In the genomic region with DNA sequence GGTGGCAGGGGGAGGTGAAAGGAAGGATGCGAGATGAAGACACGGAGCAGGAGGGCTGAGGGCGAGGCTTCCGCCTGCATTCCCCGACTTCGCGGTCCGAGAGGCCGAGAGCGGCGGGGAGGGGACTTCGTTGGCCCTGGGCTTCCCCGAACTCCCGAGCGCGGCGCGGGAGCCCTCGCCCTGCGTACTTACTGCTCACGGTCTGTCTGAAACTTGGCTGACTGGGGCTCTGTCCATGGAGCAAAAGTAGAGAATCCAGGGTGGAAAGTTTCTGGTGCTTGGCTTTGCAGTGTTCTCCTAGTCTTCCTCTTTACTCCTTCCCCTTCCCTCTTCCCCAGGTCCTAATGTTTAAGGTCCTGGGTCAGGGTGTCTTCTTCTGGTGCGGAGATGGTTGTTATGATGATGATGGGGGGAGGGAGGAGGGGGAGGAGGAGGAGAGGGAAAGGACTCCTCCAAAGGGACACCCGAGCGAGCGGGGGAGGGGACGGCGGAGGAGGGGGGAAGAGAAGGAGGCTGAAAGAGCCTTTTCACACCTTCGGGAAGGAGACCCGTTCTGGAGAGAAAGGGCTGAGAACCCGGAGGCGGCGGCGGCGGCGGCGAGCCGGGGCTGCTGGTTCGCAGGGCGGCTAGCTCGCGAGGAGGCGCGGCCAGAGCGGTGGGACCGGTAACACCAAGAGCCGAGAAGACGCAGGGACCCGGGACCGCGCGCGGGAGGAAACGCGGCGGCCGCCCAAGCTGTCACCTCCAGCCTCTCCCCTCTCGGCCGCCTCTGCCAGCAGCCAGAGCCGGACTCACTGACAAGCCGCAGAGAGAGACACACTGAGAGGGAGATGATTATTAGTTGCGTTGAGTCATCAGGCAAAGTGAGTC, we compare ENCODE assay signal across 1 cellular context.
TF ChIP-seq lines count a peak whose summit lies in the region.

A gene (minus strand): TSS at position 793 of the 870 bp plus-strand sequence. CDS start 1,902 bp downstream, outside the sequence.

TF ChIP-seq in K562, 482 proteins besides CTCF, POLR2A, EP300 and RAD21 (continued from another document and continues in another):
- TF ChIP-seq GATAD2A (IDR thresholded peaks at IDR 0.05) (no peak), CHD2 (IDR thresholded peaks at IDR 0.05; ENCODE audit: low read depth, low read length) (no peak), CBX5 (IDR thresholded peaks at IDR 0.05; ENCODE audit: borderline replicate concordance, low read depth) (no peak), SMAD2 (IDR thresholded peaks at IDR 0.05; ENCODE audit: low read depth, low read length) (no peak), TSC22D4 (tag; IDR thresholded peaks at IDR 0.05) (no peak), NCOA1 (IDR thresholded peaks at IDR 0.05; ENCODE audit: low read depth) (no peak), ASH1L (IDR thresholded peaks at IDR 0.05; ENCODE audit: borderline replicate concordance, low read depth, partially characterized antibody) (no peak), ZNF124 (CRISPR knock-in tag; IDR thresholded peaks at IDR 0.05) (no peak), NFYB (IDR thresholded peaks at IDR 0.05; ENCODE audit: extremely low read depth, insufficient read length) (no peak), POLR2H (tag; IDR thresholded peaks at IDR 0.05; ENCODE audit: low read depth) (peak; percentile 49; the same call in 1 of the 2 replicates), ZNF551 (CRISPR knock-in tag; IDR thresholded peaks at IDR 0.05) (no peak), RNF2 (IDR thresholded peaks at IDR 0.05) (peak; percentile 24; the same call in 1 of the 2 replicates), ELF2 (CRISPR knock-in tag; IDR thresholded peaks at IDR 0.05) (no peak), ZNF197 (CRISPR knock-in tag; IDR thresholded peaks at IDR 0.05; ENCODE audit: low read depth) (no peak), MED1 (CRISPR knock-in tag; IDR thresholded peaks at IDR 0.05; ENCODE audit: borderline replicate concordance) (no peak), SUPT5H (IDR thresholded peaks at IDR 0.05) (peak; percentile 64), BDP1 (IDR thresholded peaks at IDR 0.05; ENCODE audit: insufficient read depth, insufficient read length) (no peak), MTF1 (CRISPR knock-in tag; IDR thresholded peaks at IDR 0.05; ENCODE audit: borderline replicate concordance) (no peak), GTF2E2 (tag; IDR thresholded peaks at IDR 0.05) (no peak), MAZ (CRISPR knock-in tag; conservative IDR thresholded peaks at IDR 0.05 in 1 of 2, IDR thresholded peaks at IDR 0.05 in 1 of 2) (peak; percentile 24 to 50; a peak in 1 of 4 replicates), ZFP36 (IDR thresholded peaks at IDR 0.05; ENCODE audit: low read depth, low read length, partially characterized antibody) (no peak), TCF3 (CRISPR knock-in tag; IDR thresholded peaks at IDR 0.05) (no peak), NFRKB (IDR thresholded peaks at IDR 0.05; ENCODE audit: low read depth) (0 out of 2 replicates have a peak, but pooled peaks have one; percentile 49), HIVEP1 (CRISPR knock-in tag; IDR thresholded peaks at IDR 0.05) (no peak), TCF7 (IDR thresholded peaks at IDR 0.05; ENCODE audit: borderline replicate concordance) (no peak), BCL6 (CRISPR knock-in tag; IDR thresholded peaks at IDR 0.05) (no peak), ZNF41 (CRISPR knock-in tag; conservative IDR thresholded peaks at IDR 0.05) (no peak), RBM22 (IDR thresholded peaks at IDR 0.05; ENCODE audit: low read depth, low read length, poor library complexity, severe bottlenecking) (no peak), TBP (optimal IDR thresholded peaks at IDR 0.05; ENCODE audit: low read depth, low read length) (peak; percentile 28)
- TF ChIP-seq, protein P1, sequence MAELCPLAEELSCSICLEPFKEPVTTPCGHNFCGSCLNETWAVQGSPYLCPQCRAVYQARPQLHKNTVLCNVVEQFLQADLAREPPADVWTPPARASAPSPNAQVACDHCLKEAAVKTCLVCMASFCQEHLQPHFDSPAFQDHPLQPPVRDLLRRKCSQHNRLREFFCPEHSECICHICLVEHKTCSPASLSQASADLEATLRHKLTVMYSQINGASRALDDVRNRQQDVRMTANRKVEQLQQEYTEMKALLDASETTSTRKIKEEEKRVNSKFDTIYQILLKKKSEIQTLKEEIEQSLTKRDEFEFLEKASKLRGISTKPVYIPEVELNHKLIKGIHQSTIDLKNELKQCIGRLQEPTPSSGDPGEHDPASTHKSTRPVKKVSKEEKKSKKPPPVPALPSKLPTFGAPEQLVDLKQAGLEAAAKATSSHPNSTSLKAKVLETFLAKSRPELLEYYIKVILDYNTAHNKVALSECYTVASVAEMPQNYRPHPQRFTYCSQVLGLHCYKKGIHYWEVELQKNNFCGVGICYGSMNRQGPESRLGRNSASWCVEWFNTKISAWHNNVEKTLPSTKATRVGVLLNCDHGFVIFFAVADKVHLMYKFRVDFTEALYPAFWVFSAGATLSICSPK (IDR thresholded peaks at IDR 0.05; ENCODE audit: borderline replicate concordance) = no peak
- TF ChIP-seq, protein P2, sequence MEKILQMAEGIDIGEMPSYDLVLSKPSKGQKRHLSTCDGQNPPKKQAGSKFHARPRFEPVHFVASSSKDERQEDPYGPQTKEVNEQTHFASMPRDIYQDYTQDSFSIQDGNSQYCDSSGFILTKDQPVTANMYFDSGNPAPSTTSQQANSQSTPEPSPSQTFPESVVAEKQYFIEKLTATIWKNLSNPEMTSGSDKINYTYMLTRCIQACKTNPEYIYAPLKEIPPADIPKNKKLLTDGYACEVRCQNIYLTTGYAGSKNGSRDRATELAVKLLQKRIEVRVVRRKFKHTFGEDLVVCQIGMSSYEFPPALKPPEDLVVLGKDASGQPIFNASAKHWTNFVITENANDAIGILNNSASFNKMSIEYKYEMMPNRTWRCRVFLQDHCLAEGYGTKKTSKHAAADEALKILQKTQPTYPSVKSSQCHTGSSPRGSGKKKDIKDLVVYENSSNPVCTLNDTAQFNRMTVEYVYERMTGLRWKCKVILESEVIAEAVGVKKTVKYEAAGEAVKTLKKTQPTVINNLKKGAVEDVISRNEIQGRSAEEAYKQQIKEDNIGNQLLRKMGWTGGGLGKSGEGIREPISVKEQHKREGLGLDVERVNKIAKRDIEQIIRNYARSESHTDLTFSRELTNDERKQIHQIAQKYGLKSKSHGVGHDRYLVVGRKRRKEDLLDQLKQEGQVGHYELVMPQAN (IDR thresholded peaks at IDR 0.05; ENCODE audit: borderline replicate concordance) = no peak
- TF ChIP-seq, protein P3, sequence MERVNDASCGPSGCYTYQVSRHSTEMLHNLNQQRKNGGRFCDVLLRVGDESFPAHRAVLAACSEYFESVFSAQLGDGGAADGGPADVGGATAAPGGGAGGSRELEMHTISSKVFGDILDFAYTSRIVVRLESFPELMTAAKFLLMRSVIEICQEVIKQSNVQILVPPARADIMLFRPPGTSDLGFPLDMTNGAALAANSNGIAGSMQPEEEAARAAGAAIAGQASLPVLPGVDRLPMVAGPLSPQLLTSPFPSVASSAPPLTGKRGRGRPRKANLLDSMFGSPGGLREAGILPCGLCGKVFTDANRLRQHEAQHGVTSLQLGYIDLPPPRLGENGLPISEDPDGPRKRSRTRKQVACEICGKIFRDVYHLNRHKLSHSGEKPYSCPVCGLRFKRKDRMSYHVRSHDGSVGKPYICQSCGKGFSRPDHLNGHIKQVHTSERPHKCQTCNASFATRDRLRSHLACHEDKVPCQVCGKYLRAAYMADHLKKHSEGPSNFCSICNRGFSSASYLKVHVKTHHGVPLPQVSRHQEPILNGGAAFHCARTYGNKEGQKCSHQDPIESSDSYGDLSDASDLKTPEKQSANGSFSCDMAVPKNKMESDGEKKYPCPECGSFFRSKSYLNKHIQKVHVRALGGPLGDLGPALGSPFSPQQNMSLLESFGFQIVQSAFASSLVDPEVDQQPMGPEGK (CRISPR knock-in tag; IDR thresholded peaks at IDR 0.05; ENCODE audit: borderline replicate concordance) = no peak
- TF ChIP-seq, protein P4, sequence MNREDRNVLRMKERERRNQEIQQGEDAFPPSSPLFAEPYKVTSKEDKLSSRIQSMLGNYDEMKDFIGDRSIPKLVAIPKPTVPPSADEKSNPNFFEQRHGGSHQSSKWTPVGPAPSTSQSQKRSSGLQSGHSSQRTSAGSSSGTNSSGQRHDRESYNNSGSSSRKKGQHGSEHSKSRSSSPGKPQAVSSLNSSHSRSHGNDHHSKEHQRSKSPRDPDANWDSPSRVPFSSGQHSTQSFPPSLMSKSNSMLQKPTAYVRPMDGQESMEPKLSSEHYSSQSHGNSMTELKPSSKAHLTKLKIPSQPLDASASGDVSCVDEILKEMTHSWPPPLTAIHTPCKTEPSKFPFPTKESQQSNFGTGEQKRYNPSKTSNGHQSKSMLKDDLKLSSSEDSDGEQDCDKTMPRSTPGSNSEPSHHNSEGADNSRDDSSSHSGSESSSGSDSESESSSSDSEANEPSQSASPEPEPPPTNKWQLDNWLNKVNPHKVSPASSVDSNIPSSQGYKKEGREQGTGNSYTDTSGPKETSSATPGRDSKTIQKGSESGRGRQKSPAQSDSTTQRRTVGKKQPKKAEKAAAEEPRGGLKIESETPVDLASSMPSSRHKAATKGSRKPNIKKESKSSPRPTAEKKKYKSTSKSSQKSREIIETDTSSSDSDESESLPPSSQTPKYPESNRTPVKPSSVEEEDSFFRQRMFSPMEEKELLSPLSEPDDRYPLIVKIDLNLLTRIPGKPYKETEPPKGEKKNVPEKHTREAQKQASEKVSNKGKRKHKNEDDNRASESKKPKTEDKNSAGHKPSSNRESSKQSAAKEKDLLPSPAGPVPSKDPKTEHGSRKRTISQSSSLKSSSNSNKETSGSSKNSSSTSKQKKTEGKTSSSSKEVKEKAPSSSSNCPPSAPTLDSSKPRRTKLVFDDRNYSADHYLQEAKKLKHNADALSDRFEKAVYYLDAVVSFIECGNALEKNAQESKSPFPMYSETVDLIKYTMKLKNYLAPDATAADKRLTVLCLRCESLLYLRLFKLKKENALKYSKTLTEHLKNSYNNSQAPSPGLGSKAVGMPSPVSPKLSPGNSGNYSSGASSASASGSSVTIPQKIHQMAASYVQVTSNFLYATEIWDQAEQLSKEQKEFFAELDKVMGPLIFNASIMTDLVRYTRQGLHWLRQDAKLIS (CRISPR knock-in tag; IDR thresholded peaks at IDR 0.05) = no peak
- TF ChIP-seq, protein P5, sequence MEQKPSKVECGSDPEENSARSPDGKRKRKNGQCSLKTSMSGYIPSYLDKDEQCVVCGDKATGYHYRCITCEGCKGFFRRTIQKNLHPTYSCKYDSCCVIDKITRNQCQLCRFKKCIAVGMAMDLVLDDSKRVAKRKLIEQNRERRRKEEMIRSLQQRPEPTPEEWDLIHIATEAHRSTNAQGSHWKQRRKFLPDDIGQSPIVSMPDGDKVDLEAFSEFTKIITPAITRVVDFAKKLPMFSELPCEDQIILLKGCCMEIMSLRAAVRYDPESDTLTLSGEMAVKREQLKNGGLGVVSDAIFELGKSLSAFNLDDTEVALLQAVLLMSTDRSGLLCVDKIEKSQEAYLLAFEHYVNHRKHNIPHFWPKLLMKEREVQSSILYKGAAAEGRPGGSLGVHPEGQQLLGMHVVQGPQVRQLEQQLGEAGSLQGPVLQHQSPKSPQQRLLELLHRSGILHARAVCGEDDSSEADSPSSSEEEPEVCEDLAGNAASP (IDR thresholded peaks at IDR 0.05) = no peak
- TF ChIP-seq, protein P6, sequence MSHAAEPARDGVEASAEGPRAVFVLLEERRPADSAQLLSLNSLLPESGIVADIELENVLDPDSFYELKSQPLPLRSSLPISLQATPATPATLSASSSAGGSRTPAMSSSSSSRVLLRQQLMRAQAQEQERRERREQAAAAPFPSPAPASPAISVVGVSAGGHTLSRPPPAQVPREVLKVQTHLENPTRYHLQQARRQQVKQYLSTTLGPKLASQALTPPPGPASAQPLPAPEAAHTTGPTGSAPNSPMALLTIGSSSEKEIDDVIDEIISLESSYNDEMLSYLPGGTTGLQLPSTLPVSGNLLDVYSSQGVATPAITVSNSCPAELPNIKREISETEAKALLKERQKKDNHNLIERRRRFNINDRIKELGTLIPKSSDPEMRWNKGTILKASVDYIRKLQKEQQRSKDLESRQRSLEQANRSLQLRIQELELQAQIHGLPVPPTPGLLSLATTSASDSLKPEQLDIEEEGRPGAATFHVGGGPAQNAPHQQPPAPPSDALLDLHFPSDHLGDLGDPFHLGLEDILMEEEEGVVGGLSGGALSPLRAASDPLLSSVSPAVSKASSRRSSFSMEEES (CRISPR knock-in tag; IDR thresholded peaks at IDR 0.05) = no peak
- TF ChIP-seq, protein P7, sequence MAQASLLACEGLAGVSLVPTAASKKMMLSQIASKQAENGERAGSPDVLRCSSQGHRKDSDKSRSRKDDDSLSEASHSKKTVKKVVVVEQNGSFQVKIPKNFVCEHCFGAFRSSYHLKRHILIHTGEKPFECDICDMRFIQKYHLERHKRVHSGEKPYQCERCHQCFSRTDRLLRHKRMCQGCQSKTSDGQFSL (CRISPR knock-in tag; IDR thresholded peaks at IDR 0.05) = no peak
- TF ChIP-seq, protein P7 (tag; IDR thresholded peaks at IDR 0.05) = 0 out of 4 replicates have a peak, but pooled peaks of 1 of the 2 experiments have one; percentile 30
- TF ChIP-seq, protein P8, sequence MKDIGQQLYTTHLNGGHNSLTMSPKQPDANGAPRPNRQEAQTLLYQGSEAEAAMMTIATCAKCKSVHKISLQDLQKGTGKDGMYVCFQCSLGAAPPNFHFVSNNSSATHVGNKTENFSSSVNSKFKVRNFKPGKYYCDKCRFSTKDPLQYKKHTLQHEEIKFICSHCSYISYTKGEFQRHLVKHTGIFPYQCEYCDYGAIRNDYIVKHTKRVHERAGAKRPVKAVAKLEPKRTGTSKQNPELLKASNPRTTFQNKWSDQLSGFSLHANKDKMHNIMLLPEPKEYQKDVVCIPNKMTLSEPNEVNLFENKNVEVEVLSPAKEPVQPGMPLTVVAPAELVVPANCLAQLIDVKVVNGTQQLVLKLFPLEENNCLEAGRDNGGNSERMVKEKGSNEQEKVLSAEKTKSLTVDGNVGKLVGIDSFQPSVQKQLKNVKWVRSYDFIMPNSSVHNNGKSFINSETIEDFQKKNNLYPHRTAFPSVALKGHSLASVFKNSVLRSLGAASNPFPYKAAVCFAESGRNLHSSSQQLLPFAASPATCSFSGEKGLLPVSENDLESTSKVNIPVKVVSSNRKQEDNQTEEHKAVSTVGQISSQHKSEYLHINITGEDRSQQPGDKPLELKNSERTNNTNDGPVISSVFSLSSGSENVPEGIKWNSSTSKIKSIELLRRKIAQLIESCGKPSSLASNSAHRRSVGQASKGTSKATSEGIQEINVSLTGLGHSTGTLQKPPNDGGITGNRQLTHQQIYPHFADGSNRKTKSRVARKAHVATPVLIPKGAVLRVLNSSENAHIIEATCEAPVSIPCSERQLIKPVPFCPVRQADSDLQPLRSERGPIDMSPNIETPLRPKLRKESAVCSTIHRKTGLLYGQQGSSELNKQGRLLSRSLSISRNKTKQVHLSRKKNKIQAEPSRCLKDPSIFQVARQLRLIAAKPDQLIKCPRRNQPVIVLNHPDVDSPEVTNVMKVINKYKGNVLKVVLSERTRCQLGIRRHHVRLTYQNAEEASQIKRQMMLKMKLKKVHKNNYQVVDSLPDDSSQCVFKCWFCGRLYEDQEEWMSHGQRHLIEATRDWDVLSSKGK (CRISPR knock-in tag; IDR thresholded peaks at IDR 0.05) = no peak
